ENCODE assay signal across 8 cellular contexts in genomic region chr18:2570772-2571199, GRCh38. TPM values are rescaled to one million over a fixed set of nuclear protein-coding genes. Genes with fewer than 3 reads are reported as not detected.
DNase-seq lines count a peak whose midpoint lies in the region; ATAC-seq, FAIRE-seq and TF ChIP-seq lines count a peak whose summit lies in the region.

No MANE protein-coding gene starts in this region.

- H3K36me3 Mint-ChIP-seq in activated B cell treated with CpG ODN at 0.5 μM for 24 hours (ENCODE audit: low read depth): peaks cover 27% of the 10 kb centered on the region

- TF ChIP-seq EP300 in HepG2 (IDR thresholded peaks at IDR 0.05; ENCODE audit: low read depth in 2 of 2, low read length in 2 of 2) (no peak), HepG2 (CRISPR knock-in tag; IDR thresholded peaks at IDR 0.05; ENCODE audit: borderline replicate concordance) (no peak)

- H3K9ac ChIP-seq in HepG2 (ENCODE audit: insufficient read depth, low read depth, low read length): peak overlapping the region; percentile 98

- H3K36me3 ChIP-seq in HepG2 (replicated peaks in 1 of 2; ENCODE audit: control insufficient read depth in 1 of 2, insufficient read depth in 2 of 2, low read length in 2 of 2): peaks cover 2 to 14% of the 10 kb centered on the region in 2 experiments; a peak in 3 of 5 replicates

- peak overlapping the region; percentile 46 for H2AFZ ChIP-seq in HepG2 (ENCODE audit: low read length)

- TSS peak; percentile 80 for BruUV-seq in HepG2 (replicated peaks; lab: Mats Ljungman, UMichigan)

- peak overlapping the region; percentile 82 to 89 (median 83) for H3K4me3 ChIP-seq in HepG2 (replicated peaks in 1 of 3; ENCODE audit: insufficient read depth in 1 of 3, low read depth in 2 of 3, low read length in 3 of 3)

- no peak for TF ChIP-seq RAD21 in HepG2 (CRISPR knock-in tag; IDR thresholded peaks at IDR 0.05)

- H3K79me2 ChIP-seq in HepG2 (ENCODE audit: insufficient read depth, low read length): peaks cover 52% of the 10 kb centered on the region

- CTCF ChIA-PET in activated B cell treated with CpG ODN at 0.5 μM for 24 hours (lab: Charles Lee) (interaction anchor here (0.6 to 2.9 kb wide), 7 partner anchors 24 to 97 kb away, joined by 3 to 18 read pairs (median 4); partner anchors contain the start of gene SMCHD1), HepG2 (lab: Yijun Ruan, JAX; ENCODE audit: low intra/inter-chr PET ratio, low total read pairs) (no interaction called here)

- POLR2A ChIA-PET in activated B cell treated with CpG ODN at 0.5 μM for 24 hours (lab: Charles Lee): interaction anchor here (0.7 to 5.7 kb wide), 11 partner anchors 19 to 117 kb away, joined by 3 to 105 read pairs (median 7); partner anchors contain the start of gene SMCHD1
- POLR2A ChIA-PET in HepG2 (lab: Yijun Ruan, JAX): interaction anchor here (1.1 to 1.4 kb wide), 2 partner anchors 17 to 86 kb away, joined by 3 to 4 read pairs; no protein-coding TSS in a partner anchor

- no peaks in the 10 kb centered on the region; a peak in 1 of 5 replicates for H3K27me3 ChIP-seq in HepG2 (ENCODE audit: control insufficient read depth in 1 of 2, insufficient read depth in 2 of 2, low read length in 2 of 2)

- DNase-seq in activated CD8-positive, alpha-beta memory T cell treated with anti-CD3 and anti-CD28 coated beads for 4 hours (ENCODE audit: low read depth in 2 of 2): peak; percentile 12 to 38
- DNase-seq in activated CD8-positive, alpha-beta memory T cell treated with anti-CD3 and anti-CD28 coated beads for 24 hours: no peak
- DNase-seq in NCI-H1105 (lab: John Stamatoyannopoulos, UW): peak; percentile 36
- no peak for DNase-seq in activated B cell treated with CpG ODN at 0.5 μM for 24 hours
- DNase-seq in dedifferentiated amniotic fluid mesenchymal stem cell (ENCODE audit: extremely low spot score): peak; percentile 51
- peak; percentile 60 for DNase-seq in HepG2 (ENCODE audit: low spot score)
- DNase-seq in stimulated activated CD4-positive, alpha-beta T cell treated with anti-CD3 and anti-CD28 coated beads, Interleukin-4, amount 100 ng/mL, for 24 hours: peak; percentile 62

- H3K4me3 Mint-ChIP-seq in activated B cell treated with CpG ODN at 0.5 μM for 24 hours: peak overlapping the region; percentile 100

- H3K4me2 ChIP-seq in HepG2 (ENCODE audit: low read depth, low read length): peak overlapping the region; percentile 92

- peak overlapping the region; percentile 99 for H3K27ac Mint-ChIP-seq in activated B cell treated with CpG ODN at 0.5 μM for 24 hours

- H3K27me3 Mint-ChIP-seq in activated B cell treated with CpG ODN at 0.5 μM for 24 hours: no peaks in the 10 kb centered on the region

- peak overlapping the region; percentile 99 for H3K27ac ChIP-seq in HepG2 (ENCODE audit: extremely low read length, insufficient read depth, low read length)

- WGBS in HepG2 (ENCODE audit: low lambda C conversion rate): under 1% methylated on average over 16 of the region's 16 CpGs

- intact Hi-C loops in activated B cell treated with CpG ODN at 0.5 μM for 24 hours (cut with micrococcal nuclease): loop anchor here (1.0 to 5.0 kb wide), 9 partner anchors 18 to 692 kb away; partner anchors contain the start of genes EMILIN2, MYL12B and SMCHD1
- intact Hi-C loops in HepG2 (cut with micrococcal nuclease; ENCODE audit: unreplicated experiment): loop anchor here (2.0 kb wide), 1 partner anchor 18 kb away; no protein-coding TSS in a partner anchor

- H4K20me1 ChIP-seq in HepG2 (ENCODE audit: insufficient read depth, low read length): no peaks in the 10 kb centered on the region

- in situ Hi-C loops in HepG2 (cut with HindIII; ENCODE audit: extremely low pct_ligation_motif_present, low pct_unique_long_range_greater_than_20kb): loop anchor here (25.0 kb wide), 1 partner anchor 1708 kb away; no protein-coding TSS in a partner anchor

- H3K4me1 ChIP-seq in HepG2 (ENCODE audit: insufficient read depth, low read length): peaks cover 23% of the 10 kb centered on the region

- H3K9me3 ChIP-seq in HepG2 (ENCODE audit: low read length): no peaks in the 10 kb centered on the region

- peaks cover 50% of the 10 kb centered on the region for H3K4me1 Mint-ChIP-seq in activated B cell treated with CpG ODN at 0.5 μM for 24 hours

- TF ChIP-seq POLR2A in HepG2 (IDR thresholded peaks at IDR 0.05; ENCODE audit: insufficient read depth in 1 of 2, low read depth in 2 of 2, low read length in 2 of 2): no peak

- TF ChIP-seq CTCF in activated B cell treated with CpG ODN at 0.5 μM for 24 hours (IDR thresholded peaks at IDR 0.05) (no peak), HepG2 (CRISPR knock-in tag; IDR thresholded peaks at IDR 0.05) (no peak)

- no peak for FAIRE-seq in HepG2 (lab: Jason Lieb, UNC)

- no peaks in the 10 kb centered on the region for H3K9me3 Mint-ChIP-seq in activated B cell treated with CpG ODN at 0.5 μM for 24 hours

- ATAC-seq in HG02623 (IDR thresholded peaks at IDR 0.05; ENCODE audit: unreplicated experiment) (peak; percentile 41), activated B cell treated with CpG ODN at 0.5 μM for 24 hours (ENCODE audit: low read depth) (peak; percentile 59), HepG2 (peak; percentile 91)

TF ChIP-seq in HepG2, 621 proteins besides CTCF, POLR2A, EP300 and RAD21 (continues in another document):
- TF ChIP-seq ZNF331 (CRISPR knock-in tag; IDR thresholded peaks at IDR 0.05) (no peak), CREM (IDR thresholded peaks at IDR 0.05) (no peak), CREM (CRISPR knock-in tag; IDR thresholded peaks at IDR 0.05) (no peak), JUN (CRISPR knock-in tag; IDR thresholded peaks at IDR 0.05) (no peak), ZNF557 (CRISPR knock-in tag; IDR thresholded peaks at IDR 0.05) (no peak), MBD4 (IDR thresholded peaks at IDR 0.05; ENCODE audit: borderline replicate concordance, low read length) (no peak)
- TF ChIP-seq, protein P1, sequence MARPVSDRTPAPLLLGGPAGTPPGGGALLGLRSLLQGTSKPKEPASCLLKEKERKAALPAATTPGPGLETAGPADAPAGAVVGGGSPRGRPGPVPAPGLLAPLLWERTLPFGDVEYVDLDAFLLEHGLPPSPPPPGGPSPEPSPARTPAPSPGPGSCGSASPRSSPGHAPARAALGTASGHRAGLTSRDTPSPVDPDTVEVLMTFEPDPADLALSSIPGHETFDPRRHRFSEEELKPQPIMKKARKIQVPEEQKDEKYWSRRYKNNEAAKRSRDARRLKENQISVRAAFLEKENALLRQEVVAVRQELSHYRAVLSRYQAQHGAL (CRISPR knock-in tag; IDR thresholded peaks at IDR 0.05; ENCODE audit: not compliant biosample characterization): no peak

RNA-seq across cellular contexts. Expression of gene METTL4, which starts 0.5 kb away (rescaled TPM):
- total RNA-seq in activated B cell treated with CpG ODN at 0.5 μM for 24 hours (17.4 TPM in 2 replicates), HepG2 (2016; rRNA removed; fragmentation: Illumina TruSeq; extraction: Trizol) (6.8 and 8.4 TPM in 2 replicates)
- 2.2 and 2.6 TPM in 2 replicates for total RNA-seq in HepG2 (2016; cell fraction: cytosol; rRNA removed; fragmentation: Illumina TruSeq; extraction: Trizol; ENCODE audit: low read depth)
- 10.4 and 11.1 TPM in 2 replicates for total RNA-seq in HepG2 (2016; cell fraction: insoluble cytoplasmic fraction; rRNA removed; fragmentation: Illumina TruSeq; extraction: Trizol)
- 7.2 and 9.1 TPM in 2 replicates for total RNA-seq in HepG2 (2016; cell fraction: membrane; rRNA removed; fragmentation: Illumina TruSeq; extraction: Trizol)
- 14.4 and 14.8 TPM in 2 replicates for total RNA-seq in HepG2 (2016; cell fraction: nucleus; rRNA removed; fragmentation: Illumina TruSeq; extraction: Trizol)
- 5.6 and 8.1 TPM in 2 replicates for polyA plus RNA-seq in HepG2 (2011; rRNA removed)
- polyA plus RNA-seq in HepG2 (2011; cell fraction: cytosol; rRNA removed): 2.8 and 3.9 TPM in 2 replicates
- 5.4 and 6.7 TPM in 2 replicates for polyA plus RNA-seq in HepG2 (2011; cell fraction: nucleus; rRNA removed)
- polyA plus RNA-seq in HepG2 (2012): 5.7 and 6.2 TPM in 2 replicates
- polyA plus RNA-seq in HepG2 (2016; cell fraction: cytosol; fragmentation: Illumina TruSeq; extraction: Trizol; ENCODE audit: low read depth): 2.6 and 3.4 TPM in 2 replicates
- polyA plus RNA-seq in HepG2 (2016; cell fraction: insoluble cytoplasmic fraction; fragmentation: Illumina TruSeq; extraction: Trizol; ENCODE audit: low read depth): 9.9 and 13.8 TPM in 2 replicates
- 4.2 and 5.2 TPM in 2 replicates for polyA plus RNA-seq in HepG2 (2016; cell fraction: membrane; fragmentation: Illumina TruSeq; extraction: Trizol; ENCODE audit: low read depth)
- 22.4 and 23.4 TPM in 2 replicates for polyA plus RNA-seq in HepG2 (2016; cell fraction: nucleus; fragmentation: Illumina TruSeq; extraction: Trizol; ENCODE audit: insufficient read depth, low read depth)
- polyA minus RNA-seq in HepG2 (2011; rRNA and poly(A)+ RNA removed; ENCODE audit: low replicate concordance): 4.1 and 12.7 TPM in 2 replicates
- polyA minus RNA-seq in HepG2 (2011; cell fraction: cytosol; rRNA and poly(A)+ RNA removed): 3.7 and 3.9 TPM in 2 replicates
- 20.5 and 21.6 TPM in 2 replicates for polyA minus RNA-seq in HepG2 (2011; cell fraction: nucleus; rRNA and poly(A)+ RNA removed)

RNA-seq across cellular contexts. Expression of gene NDC80, which starts 0.6 kb away (rescaled TPM):
- 1.9 and 2.6 TPM in 2 replicates for total RNA-seq in activated B cell treated with CpG ODN at 0.5 μM for 24 hours
- 33.0 and 47.0 TPM in 2 replicates for total RNA-seq in HepG2 (2016; rRNA removed; fragmentation: Illumina TruSeq; extraction: Trizol)
- 4.3 and 6.1 TPM in 2 replicates for total RNA-seq in HepG2 (2016; cell fraction: cytosol; rRNA removed; fragmentation: Illumina TruSeq; extraction: Trizol; ENCODE audit: low read depth)
- total RNA-seq in HepG2 (2016; cell fraction: insoluble cytoplasmic fraction; rRNA removed; fragmentation: Illumina TruSeq; extraction: Trizol): 32.7 and 45.7 TPM in 2 replicates
- 8.2 and 9.5 TPM in 2 replicates for total RNA-seq in HepG2 (2016; cell fraction: membrane; rRNA removed; fragmentation: Illumina TruSeq; extraction: Trizol)
- total RNA-seq in HepG2 (2016; cell fraction: nucleus; rRNA removed; fragmentation: Illumina TruSeq; extraction: Trizol): 28.1 and 31.1 TPM in 2 replicates
- 5.5 and 9.6 TPM in 2 replicates for polyA plus RNA-seq in HepG2 (2011; rRNA removed)
- polyA plus RNA-seq in HepG2 (2011; cell fraction: cytosol; rRNA removed): 3.2 TPM in 2 replicates
- polyA plus RNA-seq in HepG2 (2011; cell fraction: nucleus; rRNA removed): 5.3 and 6.6 TPM in 2 replicates
- polyA plus RNA-seq in HepG2 (2012): 6.5 and 14.5 TPM in 2 replicates
- 2.0 and 2.1 TPM in 2 replicates for polyA plus RNA-seq in HepG2 (2016; cell fraction: cytosol; fragmentation: Illumina TruSeq; extraction: Trizol; ENCODE audit: low read depth)
- polyA plus RNA-seq in HepG2 (2016; cell fraction: insoluble cytoplasmic fraction; fragmentation: Illumina TruSeq; extraction: Trizol; ENCODE audit: low read depth): 37.2 and 40.2 TPM in 2 replicates
- polyA plus RNA-seq in HepG2 (2016; cell fraction: membrane; fragmentation: Illumina TruSeq; extraction: Trizol; ENCODE audit: low read depth): 2.4 and 3.5 TPM in 2 replicates
- 23.0 and 26.5 TPM in 2 replicates for polyA plus RNA-seq in HepG2 (2016; cell fraction: nucleus; fragmentation: Illumina TruSeq; extraction: Trizol; ENCODE audit: insufficient read depth, low read depth)
- polyA minus RNA-seq in HepG2 (2011; rRNA and poly(A)+ RNA removed; ENCODE audit: low replicate concordance): 6.0 and 39.3 TPM in 2 replicates
- 5.6 and 7.0 TPM in 2 replicates for polyA minus RNA-seq in HepG2 (2011; cell fraction: cytosol; rRNA and poly(A)+ RNA removed)
- 32.8 and 47.0 TPM in 2 replicates for polyA minus RNA-seq in HepG2 (2011; cell fraction: nucleus; rRNA and poly(A)+ RNA removed)

Comparison
In these comparisons a context has a peak if more than half of its experiments do, and no peak if none do; other contexts are left out.
1. DNase-seq: peak in activated CD8-positive, alpha-beta memory T cell treated with anti-CD3 and anti-CD28 coated beads for 4 hours (2 of 2), NCI-H1105 (single experiment), dedifferentiated amniotic fluid mesenchymal stem cell (single experiment), HepG2 (single experiment) and stimulated activated CD4-positive, alpha-beta T cell treated with anti-CD3 and anti-CD28 coated beads, Interleukin-4, amount 100 ng/mL, for 24 hours (single experiment); none in activated CD8-positive, alpha-beta memory T cell treated with anti-CD3 and anti-CD28 coated beads for 24 hours (single experiment) and activated B cell treated with CpG ODN at 0.5 μM for 24 hours (single experiment).
2. ATAC-seq: peak in every context shown above with its lines; median percentile 91 in HepG2; 59 in activated B cell treated with CpG ODN at 0.5 μM for 24 hours; 41 in HG02623.